1 cellular context compared by ENCODE assay signal in genomic region chr19:41409288-41409687, GRCh38.
TF ChIP-seq lines count a peak whose summit lies in the region.

No MANE protein-coding gene starts in this region.

TF ChIP-seq in IMR-90, 13 proteins besides CTCF, POLR2A, EP300 and RAD21 (continued from another document):
- no peak for TF ChIP-seq MXI1 (IDR thresholded peaks at IDR 0.05; ENCODE audit: borderline replicate concordance, low read depth, low read length)
- no peak for TF ChIP-seq BHLHE40 (IDR thresholded peaks at IDR 0.05; ENCODE audit: low read depth, low read length)
- TF ChIP-seq RFX5 (IDR thresholded peaks at IDR 0.05; ENCODE audit: low read depth, low read length), result no peak
- no peak for TF ChIP-seq RCOR1 (IDR thresholded peaks at IDR 0.05; ENCODE audit: insufficient replicate concordance, low read length)
- TF ChIP-seq MAFK (IDR thresholded peaks at IDR 0.05; ENCODE audit: low read depth, low read length), result no peak
